In genomic region chr9:20950707-20951106, GRCh38 we compare ENCODE assay signal across 10 cellular contexts.
"Had no signal": no experiment of that assay in that cellular context is flagged by ENCODE, and none has a peak within 500 bp of the region (broad histone marks: within the 10 kb centered on the region; RNA-seq: fewer than 3 reads in every experiment).

No MANE protein-coding gene starts in this region.

- ATAC-seq: HCT116, K562 had no signal

- H3K9ac ChIP-seq: GM23248 had no signal

- FAIRE-seq: K562 had no signal

- H3K4me3 ChIP-seq: GM23248, HAP-1, K562 had no signal

- DNase-seq: GM23248, GOT3, H7, HFFc6, IMR-90, KG1 had no signal

- H3K27ac ChIP-seq: GM23248, HL-60 had no signal

- H3K9me3 ChIP-seq: HAP-1 had no signal

- H2AFZ ChIP-seq: GM23248 had no signal
